10 cellular contexts compared by ENCODE assay signal in genomic region chr11:1873813-1874150, GRCh38. TPM values are rescaled to one million over a fixed set of nuclear protein-coding genes. Genes with fewer than 3 reads are reported as not detected.
"Had no signal": no experiment of that assay in that cellular context is flagged by ENCODE, and none has a peak within 500 bp of the region (broad histone marks: within the 10 kb centered on the region; RNA-seq: fewer than 3 reads in every experiment).

No MANE protein-coding gene starts in this region.

RNA-seq across cellular contexts. Expression of gene PRR33, which starts 17.9 kb away (rescaled TPM):
- total RNA-seq: activated CD8-positive, alpha-beta memory T cell treated with anti-CD3 and anti-CD28 coated beads, Interleukin-2, amount 10 ng/mL, durations not matched to agents 7 days and 5 days; body of pancreas; kidney epithelial cell; lower leg skin; osteoblast; pulmonary artery endothelial cell; T-helper 1 cell treated with Interleukin-12 subunit alpha and Interleukin-12 subunit beta and Interleukin-4 antibody, amounts not matched to agents 30 ng/mL and 1 ng/mL, for 36 hours; temporal lobe; upper lobe of right lung had no signal

RNA-seq across cellular contexts. Expression of gene LSP1, which starts 20.9 kb away (rescaled TPM):
- total RNA-seq: kidney epithelial cell, pulmonary artery endothelial cell had no signal

RNA-seq across cellular contexts. Expression of gene TNNI2, which starts 35.0 kb away (rescaled TPM):
- total RNA-seq: activated CD4-positive, alpha-beta memory T cell treated with anti-CD3 and anti-CD28 coated beads for 36 hours; kidney epithelial cell; osteoblast; pulmonary artery endothelial cell; T-helper 1 cell treated with Interleukin-12 subunit alpha and Interleukin-12 subunit beta and Interleukin-4 antibody, amounts not matched to agents 30 ng/mL and 1 ng/mL, for 36 hours; temporal lobe had no signal

RNA-seq across cellular contexts. Expression of gene SYT8, which starts 39.0 kb away (rescaled TPM):
- total RNA-seq: activated CD4-positive, alpha-beta memory T cell treated with anti-CD3 and anti-CD28 coated beads for 36 hours; activated CD8-positive, alpha-beta memory T cell treated with anti-CD3 and anti-CD28 coated beads, Interleukin-2, amount 10 ng/mL, durations not matched to agents 7 days and 5 days; pulmonary artery endothelial cell; T-helper 1 cell treated with Interleukin-12 subunit alpha and Interleukin-12 subunit beta and Interleukin-4 antibody, amounts not matched to agents 30 ng/mL and 1 ng/mL, for 36 hours; temporal lobe had no signal

RNA-seq across cellular contexts. Expression of gene TNNT3, which starts 45.7 kb away (rescaled TPM):
- total RNA-seq: kidney epithelial cell, osteoblast, pulmonary artery endothelial cell, temporal lobe had no signal
